In genomic region chr14:50383618-50384225, GRCh38 we compare ENCODE assay signal across 19 cellular contexts. TPM values are rescaled to one million over a fixed set of nuclear protein-coding genes. Genes with fewer than 3 reads are reported as not detected.
DNase-seq lines count a peak whose midpoint lies in the region; ATAC-seq, FAIRE-seq and TF ChIP-seq lines count a peak whose summit lies in the region.
"Had no signal": no experiment of that assay in that cellular context is flagged by ENCODE, and none has a peak within 500 bp of the region (broad histone marks: within the 10 kb centered on the region; RNA-seq: fewer than 3 reads in every experiment).

No MANE protein-coding gene starts in this region.

- TF ChIP-seq CTCF in glutamatergic neuron (IDR thresholded peaks at IDR 0.05; ENCODE audit: partially characterized antibody, unreplicated experiment) = no peak

- no peaks in the 10 kb centered on the region for H3K9me3 ChIP-seq in small intestine (ENCODE audit: control insufficient read depth, low read depth)
- H3K9me3 ChIP-seq: Peyer's patch, vagina had no signal

- H3K36me3 Mint-ChIP-seq in activated CD8-positive, alpha-beta memory T cell treated with anti-CD3 and anti-CD28 coated beads, Interleukin-2, amount 10 ng/mL, durations not matched to agents 7 days and 5 days = no peaks in the 10 kb centered on the region
- H3K36me3 Mint-ChIP-seq in glutamatergic neuron (ENCODE audit: unreplicated experiment) = no peaks in the 10 kb centered on the region
- no peaks in the 10 kb centered on the region for H3K36me3 Mint-ChIP-seq in activated naive CD4-positive, alpha-beta T cell treated with anti-CD3 and anti-CD28 coated beads, Interleukin-2, amount 50 U/mL, for 72 hours
- H3K36me3 Mint-ChIP-seq: CD4-positive, alpha-beta memory T cell had no signal

- H3K27ac Mint-ChIP-seq in activated CD8-positive, alpha-beta memory T cell treated with anti-CD3 and anti-CD28 coated beads, Interleukin-2, amount 10 ng/mL, durations not matched to agents 7 days and 5 days = no peak overlapping the region
- peak overlapping the region; percentile 76 for H3K27ac Mint-ChIP-seq in glutamatergic neuron (ENCODE audit: unreplicated experiment)
- no peak overlapping the region for H3K27ac Mint-ChIP-seq in activated naive CD4-positive, alpha-beta T cell treated with anti-CD3 and anti-CD28 coated beads, Interleukin-2, amount 50 U/mL, for 72 hours
- H3K27ac Mint-ChIP-seq: activated CD4-positive, alpha-beta memory T cell treated with anti-CD3 and anti-CD28 coated beads, Interleukin-2, amount 10 ng/mL, durations not matched to agents 7 days and 5 days; CD4-positive, alpha-beta memory T cell had no signal

- FAIRE-seq in small intestine (lab: Jason Lieb, UNC) = no peak

- 27 to 53% (median 48%) methylated on average over 3 of the region's 3 CpGs for WGBS in small intestine, 3 donors

- CTCF ChIA-PET in activated CD8-positive, alpha-beta memory T cell treated with anti-CD3 and anti-CD28 coated beads, Interleukin-2, amount 10 ng/mL, durations not matched to agents 7 days and 5 days (lab: Charles Lee) = no interaction called here

- H3K36me3 ChIP-seq in small intestine (ENCODE audit: control insufficient read depth in 2 of 2, insufficient read depth in 2 of 2, low read length in 2 of 2) = no peaks in the 10 kb centered on the region
- H3K36me3 ChIP-seq: Peyer's patch, vagina had no signal

- no peak overlapping the region for H3K27ac ChIP-seq in small intestine (ENCODE audit: low read depth in 1 of 2, low read length in 1 of 2)
- H3K27ac ChIP-seq: coronary artery, Peyer's patch, vagina had no signal

- no peaks in the 10 kb centered on the region for H3K9me3 Mint-ChIP-seq in activated CD8-positive, alpha-beta memory T cell treated with anti-CD3 and anti-CD28 coated beads, Interleukin-2, amount 10 ng/mL, durations not matched to agents 7 days and 5 days (ENCODE audit: low read depth)
- peaks cover 11% of the 10 kb centered on the region for H3K9me3 Mint-ChIP-seq in glutamatergic neuron (ENCODE audit: unreplicated experiment)
- H3K9me3 Mint-ChIP-seq in activated naive CD4-positive, alpha-beta T cell treated with anti-CD3 and anti-CD28 coated beads, Interleukin-2, amount 50 U/mL, for 72 hours = no peaks in the 10 kb centered on the region
- H3K9me3 Mint-ChIP-seq: activated CD4-positive, alpha-beta memory T cell treated with anti-CD3 and anti-CD28 coated beads, Interleukin-2, amount 10 ng/mL, durations not matched to agents 7 days and 5 days; CD4-positive, alpha-beta memory T cell had no signal

- no peaks in the 10 kb centered on the region for H3K27me3 Mint-ChIP-seq in activated CD8-positive, alpha-beta memory T cell treated with anti-CD3 and anti-CD28 coated beads, Interleukin-2, amount 10 ng/mL, durations not matched to agents 7 days and 5 days
- no peaks in the 10 kb centered on the region for H3K27me3 Mint-ChIP-seq in glutamatergic neuron (ENCODE audit: unreplicated experiment)
- H3K27me3 Mint-ChIP-seq: activated CD4-positive, alpha-beta memory T cell treated with anti-CD3 and anti-CD28 coated beads, Interleukin-2, amount 10 ng/mL, durations not matched to agents 7 days and 5 days; CD4-positive, alpha-beta memory T cell had no signal

- no peak overlapping the region for H3K4me3 Mint-ChIP-seq in activated CD8-positive, alpha-beta memory T cell treated with anti-CD3 and anti-CD28 coated beads, Interleukin-2, amount 10 ng/mL, durations not matched to agents 7 days and 5 days
- H3K4me3 Mint-ChIP-seq in glutamatergic neuron (ENCODE audit: unreplicated experiment) = peak overlapping the region; percentile 67
- H3K4me3 Mint-ChIP-seq: activated CD4-positive, alpha-beta memory T cell treated with anti-CD3 and anti-CD28 coated beads, Interleukin-2, amount 10 ng/mL, durations not matched to agents 7 days and 5 days; CD4-positive, alpha-beta memory T cell had no signal

- H3K4me1 Mint-ChIP-seq in activated CD8-positive, alpha-beta memory T cell treated with anti-CD3 and anti-CD28 coated beads, Interleukin-2, amount 10 ng/mL, durations not matched to agents 7 days and 5 days = no peaks in the 10 kb centered on the region
- peaks cover 23% of the 10 kb centered on the region for H3K4me1 Mint-ChIP-seq in glutamatergic neuron (ENCODE audit: low read depth, unreplicated experiment)
- H3K4me1 Mint-ChIP-seq: activated CD4-positive, alpha-beta memory T cell treated with anti-CD3 and anti-CD28 coated beads, Interleukin-2, amount 10 ng/mL, durations not matched to agents 7 days and 5 days; CD4-positive, alpha-beta memory T cell had no signal

- no peak for ATAC-seq in activated CD8-positive, alpha-beta memory T cell treated with anti-CD3 and anti-CD28 coated beads, Interleukin-2, amount 10 ng/mL, durations not matched to agents 7 days and 5 days
- no peak for ATAC-seq in activated naive CD4-positive, alpha-beta T cell treated with anti-CD3 and anti-CD28 coated beads, Interleukin-2, amount 50 U/mL, for 72 hours

- H3K4me3 ChIP-seq in small intestine (ENCODE audit: low read depth in 1 of 2, low read length in 2 of 2) = no peak overlapping the region
- H3K4me3 ChIP-seq: coronary artery, Peyer's patch, vagina had no signal

- H3K27me3 ChIP-seq in small intestine (ENCODE audit: control insufficient read depth in 2 of 2, insufficient read depth in 2 of 2, low read length in 2 of 2) = no peaks in the 10 kb centered on the region
- H3K27me3 ChIP-seq: Peyer's patch, vagina had no signal

- peak; percentile 11 for DNase-seq in activated CD8-positive, alpha-beta memory T cell treated with anti-CD3 and anti-CD28 coated beads for 24 hours
- no peak for DNase-seq in activated CD8-positive, alpha-beta memory T cell treated with anti-CD3 and anti-CD28 coated beads, Interleukin-2, amount 10 ng/mL, durations not matched to agents 7 days and 5 days
- DNase-seq in NCI-H82 (lab: John Stamatoyannopoulos, UW) = peak; percentile 94
- DNase-seq in glutamatergic neuron = no peak
- DNase-seq in small intestine = peak; percentile 32
- no peak for DNase-seq in activated naive CD4-positive, alpha-beta T cell treated with anti-CD3 and anti-CD28 coated beads, Interleukin-2, amount 50 U/mL, for 72 hours (ENCODE audit: low spot score in 2 of 2)
- DNase-seq in GF-D8 (lab: John Stamatoyannopoulos, UW) = no peak
- no peak for DNase-seq in mesenteric fat pad (ENCODE audit: low spot score)
- DNase-seq: activated CD4-positive, alpha-beta memory T cell treated with anti-CD3 and anti-CD28 coated beads, Interleukin-2, amount 10 ng/mL, durations not matched to agents 7 days and 5 days; amniotic stem cell; CD4-positive, alpha-beta memory T cell; GDM1; GOT3; Kasumi-1; NCI-H187 treated with DMSO at 0.1 percent for 48 hours; NCI-H526 treated with DMSO at 0.1 percent for 48 hours; Peyer's patch had no signal

- H3K4me1 ChIP-seq in small intestine (ENCODE audit: control insufficient read depth in 2 of 2, insufficient read depth in 1 of 2, low read depth in 1 of 2, low read length in 1 of 2) = no peaks in the 10 kb centered on the region
- H3K4me1 ChIP-seq: Peyer's patch had no signal

RNA-seq across cellular contexts. Expression of gene CDKL1, which starts 13.0 kb away (rescaled TPM):
- total RNA-seq in activated CD8-positive, alpha-beta memory T cell treated with anti-CD3 and anti-CD28 coated beads, Interleukin-2, amount 10 ng/mL, durations not matched to agents 7 days and 5 days = 10 to 100 TPM; 13.5 to 17.6 TPM
- total RNA-seq in glutamatergic neuron (ENCODE audit: unreplicated experiment) = 3.4 TPM
- 1 to 10 TPM; 5.9 to 8.1 (median 6.0) TPM for polyA plus RNA-seq in small intestine
- 1 to 10 TPM; 4.3 to 6.1 TPM for total RNA-seq in activated naive CD4-positive, alpha-beta T cell treated with anti-CD3 and anti-CD28 coated beads, Interleukin-2, amount 50 U/mL, for 72 hours
- 26.2 TPM for total RNA-seq in mesenteric fat pad

Comparison
In these comparisons a context has a peak if more than half of its experiments do, and no peak if none do; other contexts are left out.
1. DNase-seq: peak in activated CD8-positive, alpha-beta memory T cell treated with anti-CD3 and anti-CD28 coated beads for 24 hours (single experiment), NCI-H82 (single experiment) and small intestine (single experiment); none in activated CD8-positive, alpha-beta memory T cell treated with anti-CD3 and anti-CD28 coated beads, Interleukin-2, amount 10 ng/mL, durations not matched to agents 7 days and 5 days (single experiment), glutamatergic neuron (single experiment), activated naive CD4-positive, alpha-beta T cell treated with anti-CD3 and anti-CD28 coated beads, Interleukin-2, amount 50 U/mL, for 72 hours (0 of 2), GF-D8 (single experiment) and mesenteric fat pad (single experiment).